ENCODE assay signal across 8 cellular contexts in genomic region chr1:189686288-189686687, GRCh38.
"Had no signal": no experiment of that assay in that cellular context is flagged by ENCODE, and none has a peak within 500 bp of the region (broad histone marks: within the 10 kb centered on the region; RNA-seq: fewer than 3 reads in every experiment).

No MANE protein-coding gene starts in this region.

- ATAC-seq: GM12878 had no signal

- H3K4me3 ChIP-seq: GM12878 had no signal

- DNase-seq: GDM1, GF-D8 had no signal

- FAIRE-seq: G401.6, GM12878, GM12891, GM12892, GM18507, GM19239 had no signal
